ENCODE assay signal across 26 cellular contexts in the genomic region with DNA sequence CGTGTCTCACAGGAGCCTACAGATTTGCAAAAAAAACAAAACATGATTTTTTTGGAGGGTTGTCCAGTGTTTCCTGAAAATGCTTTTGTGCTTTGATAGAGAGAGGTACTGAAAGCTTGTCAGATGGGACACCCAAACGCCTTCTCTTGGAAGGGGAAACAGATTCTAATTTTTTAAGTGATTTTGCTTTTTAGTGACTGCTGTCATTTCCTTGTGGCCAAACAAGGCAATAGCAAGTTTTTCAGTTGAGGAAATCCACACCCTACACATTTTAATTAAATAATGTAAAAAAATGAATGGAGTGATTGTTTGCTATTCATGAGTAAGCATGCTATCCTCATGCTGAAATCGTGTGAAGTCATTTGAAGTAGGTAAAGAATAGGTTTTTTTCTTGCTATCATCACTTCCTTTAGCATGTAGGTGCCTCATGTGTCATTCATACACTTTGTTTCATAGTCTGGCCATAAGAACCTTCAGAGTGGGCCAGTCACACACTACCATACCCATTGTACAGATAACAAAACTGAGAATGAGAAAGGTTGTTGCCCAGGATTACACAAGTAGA.
DNase-seq lines count a peak whose midpoint lies in the region; ATAC-seq and TF ChIP-seq lines count a peak whose summit lies in the region.
"Had no signal": no experiment of that assay in that cellular context is flagged by ENCODE, and none has a peak within 500 bp of the region (broad histone marks: within the 10 kb centered on the region; RNA-seq: fewer than 3 reads in every experiment).

No MANE protein-coding gene starts in this region.

- ATAC-seq in Right ventricle myocardium inferior (no peak), T-cell (replicated peaks in 1 of 4) (no peak)
- ATAC-seq: left ventricle myocardium superior, psoas muscle had no signal

- DNase-seq in A673 (ENCODE audit: low spot score) (no peak), NCI-H460 (ENCODE audit: extremely low read depth, low read depth) (peak; percentile 6), endothelial cell (ENCODE audit: low spot score) (no peak), mesothelial cell of epicardium (ENCODE audit: low spot score in 2 of 2, unreplicated experiment in 2 of 2) (no peak), tibial nerve (ENCODE audit: low spot score in 2 of 2) (no peak), Right ventricle myocardium inferior (ENCODE audit: missing footprints) (no peak), T-cell (no peak)
- DNase-seq in effector CD4-positive, alpha-beta T cell: no peak
- DNase-seq: 8988T; activated naive CD4-positive, alpha-beta T cell treated with anti-CD3 and anti-CD28 coated beads, Interleukin-2, amount 10 ng/mL, durations not matched to agents 7 days and 5 days; activated T-cell treated with anti-CD3 and anti-CD28 coated beads, Interleukin-2, amount 50 U/mL, for 48 hours; aorta; BE2C; DND-41; effector CD8-positive, alpha-beta T cell; Kasumi-1; left ventricle myocardium superior; NCI-H1048; NCI-H2029 treated with DMSO at 0.1 percent for 48 hours; NCI-H226; NCI-H774; psoas muscle; SHP77; stimulated activated naive CD4-positive, alpha-beta T cell; T-helper 1 cell; testis had no signal

- no peaks in the 10 kb centered on the region for H3K9me3 Mint-ChIP-seq in endothelial cell (ENCODE audit: unreplicated experiment)
- no peaks in the 10 kb centered on the region for H3K9me3 Mint-ChIP-seq in mesothelial cell of epicardium
- peaks cover 0 to 9% (median 7%) of the 10 kb centered on the region in 3 donors for H3K9me3 Mint-ChIP-seq in T-cell

- H3K4me1 Mint-ChIP-seq in endothelial cell (ENCODE audit: unreplicated experiment) (no peaks in the 10 kb centered on the region), mesothelial cell of epicardium (peaks cover 6% of the 10 kb centered on the region), T-cell (no peaks in the 10 kb centered on the region)
- H3K4me1 Mint-ChIP-seq: activated naive CD4-positive, alpha-beta T cell treated with anti-CD3 and anti-CD28 coated beads, Interleukin-2, amount 10 ng/mL, durations not matched to agents 7 days and 5 days had no signal

- no peak for TF ChIP-seq EP300 in tibial nerve (IDR thresholded peaks at IDR 0.05)

- no TSS peak for BruUV-seq in A673 (replicated peaks; lab: Mats Ljungman, UMichigan)

- H3K27me3 ChIP-seq in A673 (replicated peaks; ENCODE audit: insufficient read depth, low read depth, low read length, poor library complexity): no peaks in the 10 kb centered on the region
- no peaks in the 10 kb centered on the region for H3K27me3 ChIP-seq in tibial nerve
- H3K27me3 ChIP-seq: BE2C, testis had no signal

- H3K27me3 Mint-ChIP-seq in endothelial cell (ENCODE audit: unreplicated experiment) (peaks cover 1% of the 10 kb centered on the region), mesothelial cell of epicardium (ENCODE audit: low read depth) (no peaks in the 10 kb centered on the region), T-cell (no peaks in the 10 kb centered on the region)
- H3K27me3 Mint-ChIP-seq: activated naive CD4-positive, alpha-beta T cell treated with anti-CD3 and anti-CD28 coated beads, Interleukin-2, amount 10 ng/mL, durations not matched to agents 7 days and 5 days had no signal

- no peak overlapping the region for H3K4me3 ChIP-seq in A673 (ENCODE audit: low read depth, low read length, poor library complexity, severe bottlenecking)
- no peak overlapping the region for H3K4me3 ChIP-seq in tibial nerve
- H3K4me3 ChIP-seq: psoas muscle, testis had no signal

- TF ChIP-seq POLR2A in tibial nerve (IDR thresholded peaks at IDR 0.05): no peak

- intact Hi-C loops in A673 (cut with micrococcal nuclease; ENCODE audit: unreplicated experiment): no loop called here
- intact Hi-C loops in Right ventricle myocardium inferior (cut with DNase I): no loop called here

- H3K27ac ChIP-seq in A673 (ENCODE audit: low read depth, low read length, poor library complexity, severe bottlenecking) (no peak overlapping the region), tibial nerve (no peak overlapping the region)
- H3K27ac ChIP-seq: psoas muscle, testis had no signal

- H3K36me3 ChIP-seq in A673 (ENCODE audit: insufficient read depth, low read length, poor library complexity, severe bottlenecking) (no peaks in the 10 kb centered on the region), tibial nerve (no peaks in the 10 kb centered on the region)
- H3K36me3 ChIP-seq: BE2C had no signal

- H3K4me3 Mint-ChIP-seq in endothelial cell (ENCODE audit: unreplicated experiment) (no peak overlapping the region), mesothelial cell of epicardium (no peak overlapping the region), T-cell (no peak overlapping the region)
- H3K4me3 Mint-ChIP-seq: activated naive CD4-positive, alpha-beta T cell treated with anti-CD3 and anti-CD28 coated beads, Interleukin-2, amount 10 ng/mL, durations not matched to agents 7 days and 5 days had no signal

- 0 out of 2 replicates have a peak, but pooled peaks have one; percentile 24 for TF ChIP-seq CTCF in A673 (conservative IDR thresholded peaks at IDR 0.05; ENCODE audit: low read depth, low read length)
- TF ChIP-seq CTCF in endothelial cell (IDR thresholded peaks at IDR 0.05; ENCODE audit: unreplicated experiment): peak; percentile 50
- TF ChIP-seq CTCF in mesothelial cell of epicardium (IDR thresholded peaks at IDR 0.05; ENCODE audit: unreplicated experiment): peak; percentile 65
- TF ChIP-seq CTCF in tibial nerve (IDR thresholded peaks at IDR 0.05): no peak

- no peaks in the 10 kb centered on the region for H3K36me3 Mint-ChIP-seq in endothelial cell (ENCODE audit: low read depth, unreplicated experiment)
- no peaks in the 10 kb centered on the region for H3K36me3 Mint-ChIP-seq in mesothelial cell of epicardium
- H3K36me3 Mint-ChIP-seq in T-cell: no peaks in the 10 kb centered on the region
- H3K36me3 Mint-ChIP-seq: activated naive CD4-positive, alpha-beta T cell treated with anti-CD3 and anti-CD28 coated beads, Interleukin-2, amount 10 ng/mL, durations not matched to agents 7 days and 5 days had no signal

- WGBS in tibial nerve, 2 donors: 71 to 72% methylated on average over 3 of the region's 3 CpGs

- POLR2A ChIA-PET in A673 (lab: Charles Lee; ENCODE audit: low non-redundant PET): no interaction called here
- POLR2A ChIA-PET in T-cell (lab: Charles Lee): no interaction called here

- CTCF ChIA-PET in A673 (lab: Charles Lee) (no interaction called here), T-cell (lab: Charles Lee) (no interaction called here)

- H3K9me3 ChIP-seq in A673 (ENCODE audit: low read depth, low read length, poor library complexity, severe bottlenecking): no peaks in the 10 kb centered on the region
- H3K9me3 ChIP-seq in tibial nerve: no peaks in the 10 kb centered on the region
- H3K9me3 ChIP-seq: BE2C, psoas muscle, testis had no signal

- H3K27ac Mint-ChIP-seq in endothelial cell (ENCODE audit: unreplicated experiment) (no peak overlapping the region), mesothelial cell of epicardium (no peak overlapping the region), T-cell (no peak overlapping the region)
- H3K27ac Mint-ChIP-seq: activated naive CD4-positive, alpha-beta T cell treated with anti-CD3 and anti-CD28 coated beads, Interleukin-2, amount 10 ng/mL, durations not matched to agents 7 days and 5 days had no signal

- no peaks in the 10 kb centered on the region for H3K4me1 ChIP-seq in A673 (ENCODE audit: insufficient read depth, low read length, poor library complexity, severe bottlenecking)
- H3K4me1 ChIP-seq in tibial nerve: no peaks in the 10 kb centered on the region
- H3K4me1 ChIP-seq: BE2C, psoas muscle, testis had no signal

Comparison
In these comparisons a context has a peak if more than half of its experiments do, and no peak if none do; other contexts are left out.
1. CTCF ChIP-seq: peak in A673 (single experiment), endothelial cell (single experiment) and mesothelial cell of epicardium (single experiment); none in tibial nerve (0 of 5).